ENCODE assay signal across 25 cellular contexts in genomic region chr4:55611358-55612059, GRCh38. TPM values are rescaled to one million over a fixed set of nuclear protein-coding genes. Genes with fewer than 3 reads are reported as not detected.
"Had no signal": no experiment of that assay in that cellular context is flagged by ENCODE, and none has a peak within 500 bp of the region (broad histone marks: within the 10 kb centered on the region; RNA-seq: fewer than 3 reads in every experiment).

No MANE protein-coding gene starts in this region.

- H2AFZ ChIP-seq: parathyroid adenoma had no signal

- H3K27ac Mint-ChIP-seq: activated B cell treated with CpG ODN at 0.5 μM for 24 hours; activated CD8-positive, alpha-beta T cell treated with anti-CD3 and anti-CD28 coated beads for 36 hours; activated naive CD4-positive, alpha-beta T cell treated with anti-CD3 and anti-CD28 coated beads for 36 hours; memory B cell; natural killer cell; stimulated activated naive B cell treated with anti-CD40 and anti-IgM and Interleukin-4, amounts not matched to agents 10 μg/mL and 1 μg/mL and 100 μg/mL, for 72 hours; T-cell had no signal

- H3K4me1 Mint-ChIP-seq: activated B cell treated with CpG ODN at 0.5 μM for 24 hours; memory B cell; stimulated activated naive B cell treated with anti-CD40 and anti-IgM and Interleukin-4, amounts not matched to agents 10 μg/mL and 1 μg/mL and 100 μg/mL, for 72 hours had no signal

- H3K27ac ChIP-seq: left lung, neutrophil, parathyroid adenoma, spleen had no signal

- H3K9me3 ChIP-seq: left lung, neutrophil, SK-N-SH, spleen had no signal

- H3K79me2 ChIP-seq: parathyroid adenoma had no signal

- H3K4me3 ChIP-seq: left lung, spleen had no signal

- H3K36me3 ChIP-seq: left lung, neutrophil, spleen had no signal

- H3K4me2 ChIP-seq: SK-N-SH had no signal

- DNase-seq: activated B cell treated with CpG ODN at 0.5 μM for 24 hours; activated CD4-positive, alpha-beta T cell treated with anti-CD3 and anti-CD28 coated beads for 48 hours; activated CD8-positive, alpha-beta T cell treated with anti-CD3 and anti-CD28 coated beads for 36 hours; activated naive CD4-positive, alpha-beta T cell treated with anti-CD3 and anti-CD28 coated beads for 36 hours; activated T-cell treated with anti-CD3 and anti-CD28 coated beads, Interleukin-2, amount 50 U/mL, for 1 hour; aorta; effector CD4-positive, alpha-beta T cell; hypothalamus; left lung; natural killer cell; SK-N-SH; spleen; stimulated activated CD4-positive, alpha-beta T cell treated with anti-CD3 and anti-CD28 coated beads, Interleukin-4, amount 100 ng/mL, for 4 hours; stimulated activated naive B cell treated with anti-CD40 and anti-IgM and Interleukin-4, amounts not matched to agents 10 μg/mL and 1 μg/mL and 100 μg/mL, for 72 hours; T-cell; T-helper 9 cell had no signal

- ATAC-seq: activated CD8-positive, alpha-beta T cell treated with anti-CD3 and anti-CD28 coated beads for 36 hours; left lung; natural killer cell; sciatic nerve; stimulated activated naive B cell treated with anti-CD40 and anti-IgM and Interleukin-4, amounts not matched to agents 10 μg/mL and 1 μg/mL and 100 μg/mL, for 72 hours; T-cell had no signal

- H3K4me1 ChIP-seq: left lung, parathyroid adenoma, spleen had no signal

- H3K9ac ChIP-seq: parathyroid adenoma, SK-N-SH had no signal

- H3K4me3 Mint-ChIP-seq: activated B cell treated with CpG ODN at 0.5 μM for 24 hours; activated CD8-positive, alpha-beta T cell treated with anti-CD3 and anti-CD28 coated beads for 36 hours; activated naive CD4-positive, alpha-beta T cell treated with anti-CD3 and anti-CD28 coated beads for 36 hours; memory B cell; natural killer cell; stimulated activated naive B cell treated with anti-CD40 and anti-IgM and Interleukin-4, amounts not matched to agents 10 μg/mL and 1 μg/mL and 100 μg/mL, for 72 hours; T-cell had no signal

- H3K27me3 Mint-ChIP-seq: memory B cell had no signal

- H3K36me3 Mint-ChIP-seq: memory B cell; natural killer cell; stimulated activated naive B cell treated with anti-CD40 and anti-IgM and Interleukin-4, amounts not matched to agents 10 μg/mL and 1 μg/mL and 100 μg/mL, for 72 hours; T-cell had no signal

- H3K27me3 ChIP-seq: left lung, neutrophil, spleen had no signal

- FAIRE-seq: frontal cortex had no signal

RNA-seq across cellular contexts. Expression of gene PDCL2, which starts 19.5 kb away (rescaled TPM):
- total RNA-seq: activated B cell treated with CpG ODN at 0.5 μM for 24 hours; activated CD8-positive, alpha-beta T cell treated with anti-CD3 and anti-CD28 coated beads for 36 hours; activated naive CD4-positive, alpha-beta T cell treated with anti-CD3 and anti-CD28 coated beads for 36 hours; aorta; cerebellum; fibroblast of lung; frontal cortex; kidney epithelial cell; left lung; natural killer cell; sciatic nerve; spleen; T-cell; urinary bladder had no signal
- polyA plus RNA-seq: aorta, fibroblast of lung, SK-N-SH, spleen, urinary bladder had no signal

RNA-seq across cellular contexts. Expression of gene NMU, which starts 24.6 kb away (rescaled TPM):
- total RNA-seq: activated B cell treated with CpG ODN at 0.5 μM for 24 hours; activated naive CD4-positive, alpha-beta T cell treated with anti-CD3 and anti-CD28 coated beads for 36 hours; aorta; fibroblast of lung; natural killer cell; sciatic nerve had no signal
- polyA plus RNA-seq: aorta had no signal
